Comparison of ENCODE assay signal across 32 cellular contexts in the genomic region with DNA sequence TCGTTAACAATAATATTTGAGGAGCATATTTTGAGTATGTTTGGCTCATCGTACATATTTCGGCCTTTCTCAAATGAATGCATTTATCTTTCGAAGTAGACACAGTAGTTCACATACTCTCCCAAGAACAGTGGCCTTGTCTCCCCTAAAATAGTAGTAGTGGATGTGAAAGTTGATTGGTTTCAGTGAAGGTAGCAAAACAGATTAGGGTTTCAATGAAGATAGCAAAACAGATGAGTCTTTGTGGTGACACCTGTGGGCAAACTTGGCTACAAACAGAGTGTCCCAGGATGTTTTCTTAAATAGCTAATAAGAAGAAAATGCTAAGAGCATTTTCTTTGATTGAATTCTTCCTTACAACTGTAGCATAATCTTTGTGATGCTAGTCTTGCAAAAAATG.
"Had no signal": no experiment of that assay in that cellular context is flagged by ENCODE, and none has a peak within 500 bp of the region (broad histone marks: within the 10 kb centered on the region; RNA-seq: fewer than 3 reads in every experiment).

No MANE protein-coding gene starts in this region.

- H3K79me2 ChIP-seq: parathyroid adenoma had no signal

- ATAC-seq: activated naive CD8-positive, alpha-beta T cell treated with anti-CD3 and anti-CD28 coated beads, Interleukin-2, amount 50 U/mL, for 24 hours; activated T-cell treated with anti-CD3 and anti-CD28 coated beads, Interleukin-2, amount 50 U/mL, for 4 hours; activated T-helper 17 cell treated with anti-CD3 and anti-CD28 coated beads, Interleukin-2, amount 50 U/mL, for 72 hours; esophagus mucosa; left lobe of liver; natural killer cell; psoas muscle; stimulated activated naive B cell treated with anti-CD40 and anti-IgM and Interleukin-4, amounts not matched to agents 10 μg/mL and 1 μg/mL and 100 μg/mL, for 72 hours; upper lobe of right lung had no signal

- FAIRE-seq: endothelial cell of umbilical vein, small intestine had no signal

- H2AFZ ChIP-seq: neural progenitor cell, parathyroid adenoma had no signal

- H3K27me3 ChIP-seq: breast epithelium, neural progenitor cell, sigmoid colon, stomach, tibial artery, upper lobe of right lung had no signal

- H3K4me3 ChIP-seq: breast epithelium, lung, neural progenitor cell, psoas muscle, sigmoid colon, stomach, tibial artery, upper lobe of right lung had no signal

- H3K9ac ChIP-seq: neural progenitor cell, parathyroid adenoma had no signal

- H3K27ac ChIP-seq: breast epithelium, neural progenitor cell, parathyroid adenoma, psoas muscle, sigmoid colon, stomach, tibial artery, upper lobe of right lung, WERI-Rb-1 had no signal

- DNase-seq: activated CD4-positive, alpha-beta memory T cell treated with anti-CD3 and anti-CD28 coated beads, Interleukin-2, amount 10 ng/mL, durations not matched to agents 7 days and 5 days; activated CD4-positive, alpha-beta T cell treated with anti-CD3 and anti-CD28 coated beads, Interleukin-2, amount 10 ng/mL, durations not matched to agents 7 days and 5 days; activated CD4-positive, CD25-positive, alpha-beta regulatory T cell treated with anti-CD3 and anti-CD28 coated beads, Interleukin-2, amount 50 U/mL, for 72 hours; activated naive CD8-positive, alpha-beta T cell treated with anti-CD3 and anti-CD28 coated beads, Interleukin-2, amount 50 U/mL, for 24 hours; activated T-cell treated with anti-CD3 and anti-CD28 coated beads, Interleukin-2, amount 50 U/mL, for 4 hours; amygdala; central memory CD4-positive, alpha-beta T cell; foreskin fibroblast; head of caudate nucleus; hypothalamus; kidney glomerular epithelial cell; mesendoderm; natural killer cell; occipital lobe; psoas muscle; sigmoid colon; small intestine; stimulated activated CD4-positive, alpha-beta T cell treated with anti-CD3 and anti-CD28 coated beads, Interleukin-1b, Interleukin-23, amount 100 ng/mL, for 48 hours; stimulated activated naive B cell treated with anti-CD40 and anti-IgM and Interleukin-4, amounts not matched to agents 10 μg/mL and 1 μg/mL and 100 μg/mL, for 72 hours; stomach; T1000; tibial artery; upper lobe of right lung; WERI-Rb-1 had no signal

- H3K36me3 ChIP-seq: breast epithelium had no signal

- H3K9me3 ChIP-seq: breast epithelium, psoas muscle, sigmoid colon, stomach, tibial artery, upper lobe of right lung had no signal

- H3K4me1 ChIP-seq: breast epithelium, neural progenitor cell, psoas muscle, stomach, tibial artery, upper lobe of right lung had no signal

- H3K4me2 ChIP-seq: neural progenitor cell had no signal
